Comparison of ENCODE assay signal across 14 cellular contexts in the genomic region with DNA sequence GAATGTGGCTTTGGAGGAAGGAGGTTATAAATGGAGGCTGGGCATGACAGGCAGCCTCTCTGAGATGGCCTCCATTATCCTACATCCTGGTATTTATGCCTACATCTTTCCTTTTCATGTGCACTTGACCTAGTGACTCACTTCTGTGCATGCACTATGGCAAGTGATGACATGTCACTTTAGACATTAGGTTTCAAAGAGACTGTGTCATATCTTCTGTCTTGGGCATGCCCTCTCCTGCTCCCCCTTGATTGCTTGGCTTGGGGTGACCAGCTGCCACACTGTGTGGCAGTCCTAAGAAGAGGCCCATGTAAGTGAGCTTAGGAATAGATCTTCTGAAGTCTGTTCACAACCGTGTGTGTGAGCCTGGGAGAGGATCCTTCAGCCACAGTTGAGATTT.
DNase-seq lines count a peak whose midpoint lies in the region; ATAC-seq and TF ChIP-seq lines count a peak whose summit lies in the region.
"Had no signal": no experiment of that assay in that cellular context is flagged by ENCODE, and none has a peak within 500 bp of the region (broad histone marks: within the 10 kb centered on the region; RNA-seq: fewer than 3 reads in every experiment).

No MANE protein-coding gene starts in this region.

- intact Hi-C loops in CD8-positive, alpha-beta T cell (cut with DNase I, micrococcal nuclease) = no loop called here

- no peak overlapping the region for H3K14ac ChIP-seq in H9 (ENCODE audit: insufficient read depth, low read length)

- TF ChIP-seq CTCF in H9 (conservative IDR thresholded peaks at IDR 0.05) = no peak
- TF ChIP-seq CTCF in CD8-positive, alpha-beta T cell (IDR thresholded peaks at IDR 0.05) = no peak

- H2AFZ ChIP-seq in H9 (ENCODE audit: low read length) = no peak overlapping the region

- peaks cover 3 to 6% of the 10 kb centered on the region in 2 donors for H3K36me3 Mint-ChIP-seq in activated T-cell treated with anti-CD3 and anti-CD28 coated beads, Interleukin-2, amount 50 U/mL, for 72 hours (ENCODE audit: insufficient read depth in 2 of 2)
- no peaks in the 10 kb centered on the region for H3K36me3 Mint-ChIP-seq in H9 (ENCODE audit: insufficient read depth in 1 of 3, low read depth in 3 of 3)
- no peaks in the 10 kb centered on the region for H3K36me3 Mint-ChIP-seq in CD8-positive, alpha-beta T cell

- DNase-seq in activated T-cell treated with anti-CD3 and anti-CD28 coated beads, Interleukin-2, amount 50 U/mL, for 72 hours = no peak
- no peak for DNase-seq in activated T-cell treated with anti-CD3 and anti-CD28 coated beads, Interleukin-2, amount 50 U/mL, for 48 hours
- DNase-seq in DMS53 (lab: John Stamatoyannopoulos, UW) (peak; percentile 34), H9 (no peak)
- no peak for DNase-seq in CD8-positive, alpha-beta T cell
- DNase-seq: C1 segment of cervical spinal cord; CD4-positive, alpha-beta T cell; DND-41; GDM1; HCEC 1CT had no signal

- H3K27ac ChIP-seq in H9 (ENCODE audit: insufficient read length, low read depth, low read length) = no peak overlapping the region
- no peak overlapping the region for H3K27ac ChIP-seq in CD8-positive, alpha-beta T cell (ENCODE audit: low read depth, low read length)

- H2BK15ac ChIP-seq in H9 (ENCODE audit: low read depth, low read length) = no peak overlapping the region

- no CpG with 5 or more reads among the region's 1 CpG for WGBS in H9 (ENCODE audit: extremely low coverage, insufficient read length, low lambda C conversion rate)

- no peaks in the 10 kb centered on the region for H3K79me2 ChIP-seq in H9 (ENCODE audit: insufficient read depth, low read length)

- peaks cover 4% of the 10 kb centered on the region for H3K79me1 ChIP-seq in H9 (ENCODE audit: insufficient read depth, low read depth, low read length, poor library complexity, severe bottlenecking)

- POLR2A ChIA-PET in CD8-positive, alpha-beta T cell (lab: Charles Lee) = no interaction called here

- ATAC-seq in activated T-cell treated with anti-CD3 and anti-CD28 coated beads, Interleukin-2, amount 50 U/mL, for 72 hours (replicated peaks in 1 of 2) = peak; percentile 49 to 68
- peak; percentile 53 for ATAC-seq in esophagus mucosa
- ATAC-seq in CD8-positive, alpha-beta T cell = no peak
- ATAC-seq in GM18519 (IDR thresholded peaks at IDR 0.05; ENCODE audit: low FRiP score, unreplicated experiment) = no peak
- ATAC-seq: HepG2 had no signal

- no peaks in the 10 kb centered on the region for H3K9me3 ChIP-seq in H9 (ENCODE audit: control insufficient read depth, low read depth, low read length)
- no peaks in the 10 kb centered on the region for H3K9me3 ChIP-seq in CD8-positive, alpha-beta T cell (ENCODE audit: low read length)

- H3T11ph ChIP-seq in H9 (ENCODE audit: low read length) = no peak overlapping the region

- no peaks in the 10 kb centered on the region for H3K36me3 ChIP-seq in CD8-positive, alpha-beta T cell (ENCODE audit: insufficient read depth, low read length)

- no peak overlapping the region for H4K91ac ChIP-seq in H9 (ENCODE audit: insufficient read length, low read depth, low read length)

- no peaks in the 10 kb centered on the region for H3K27me3 ChIP-seq in H9 (ENCODE audit: insufficient read depth, low read length)
- no peaks in the 10 kb centered on the region for H3K27me3 ChIP-seq in CD8-positive, alpha-beta T cell (ENCODE audit: insufficient read depth, low read length)

- no peak overlapping the region for H4K8ac ChIP-seq in H9 (replicated peaks; ENCODE audit: insufficient read length, low read depth, low read length)

- H3K23ac ChIP-seq in H9 (ENCODE audit: insufficient read length, low read depth, low read length) = no peak overlapping the region

- H3K9me3 Mint-ChIP-seq in activated T-cell treated with anti-CD3 and anti-CD28 coated beads, Interleukin-2, amount 50 U/mL, for 72 hours = peaks cover 3 to 5% of the 10 kb centered on the region in 2 donors
- H3K9me3 Mint-ChIP-seq in H9 = no peaks in the 10 kb centered on the region; a peak in 1 of 5 replicates
- H3K9me3 Mint-ChIP-seq in CD8-positive, alpha-beta T cell = peaks cover 4% of the 10 kb centered on the region

- no peak overlapping the region for H2BK20ac ChIP-seq in H9 (ENCODE audit: low read depth, low read length, poor library complexity, severe bottlenecking)

- H3K27ac Mint-ChIP-seq in activated T-cell treated with anti-CD3 and anti-CD28 coated beads, Interleukin-2, amount 50 U/mL, for 72 hours = no peak overlapping the region
- no peak overlapping the region for H3K27ac Mint-ChIP-seq in H9
- no peak overlapping the region for H3K27ac Mint-ChIP-seq in CD8-positive, alpha-beta T cell
- H3K27ac Mint-ChIP-seq: B cell; CD4-positive, alpha-beta T cell had no signal

- H4K20me1 ChIP-seq in H9 (ENCODE audit: control insufficient read depth, insufficient read depth, insufficient read length) = no peaks in the 10 kb centered on the region

- H3K18ac ChIP-seq in H9 (ENCODE audit: insufficient read length, low read depth, low read length) = no peak overlapping the region

- no peak overlapping the region for H3K4ac ChIP-seq in H9 (ENCODE audit: low read depth, low read length)

- no peak overlapping the region for H3K4me2 ChIP-seq in H9 (ENCODE audit: insufficient read depth, insufficient read length, low read length)

- H3K23me2 ChIP-seq in H9 (ENCODE audit: insufficient read length, low read depth, low read length, poor library complexity, severe bottlenecking) = no peaks in the 10 kb centered on the region

- no peak overlapping the region for H2BK5ac ChIP-seq in H9 (ENCODE audit: insufficient read length, low read length)

- peak overlapping the region; percentile 30 for H4K5ac ChIP-seq in H9 (ENCODE audit: insufficient read length, low read depth, low read length)

- H3K4me1 ChIP-seq in H9 (ENCODE audit: insufficient read depth, low read length) = no peaks in the 10 kb centered on the region
- no peaks in the 10 kb centered on the region for H3K4me1 ChIP-seq in CD8-positive, alpha-beta T cell (ENCODE audit: insufficient read depth, low read length)

- no peaks in the 10 kb centered on the region for H3K27me3 Mint-ChIP-seq in activated T-cell treated with anti-CD3 and anti-CD28 coated beads, Interleukin-2, amount 50 U/mL, for 72 hours (ENCODE audit: low read depth)
- H3K27me3 Mint-ChIP-seq in H9 (ENCODE audit: low read depth) = no peaks in the 10 kb centered on the region; the same call in 1 of the 2 replicates
- H3K27me3 Mint-ChIP-seq in CD8-positive, alpha-beta T cell (ENCODE audit: low read depth) = no peaks in the 10 kb centered on the region
- H3K27me3 Mint-ChIP-seq: B cell; CD4-positive, alpha-beta T cell had no signal

- H3K4me3 ChIP-seq in CD8-positive, alpha-beta T cell (ENCODE audit: low read depth, low read length) = no peak overlapping the region

- CTCF ChIA-PET in CD8-positive, alpha-beta T cell (lab: Charles Lee) = interaction anchor here (1.2 kb wide), 1 partner anchor 135 kb away, joined by 3 read pairs; no protein-coding TSS in a partner anchor

- H3K56ac ChIP-seq in H9 (ENCODE audit: insufficient read length, low read depth, low read length) = no peak overlapping the region

- H3K4me1 Mint-ChIP-seq in activated T-cell treated with anti-CD3 and anti-CD28 coated beads, Interleukin-2, amount 50 U/mL, for 72 hours (ENCODE audit: low read depth) = peaks cover 48% of the 10 kb centered on the region
- no peaks in the 10 kb centered on the region for H3K4me1 Mint-ChIP-seq in H9
- no peaks in the 10 kb centered on the region for H3K4me1 Mint-ChIP-seq in CD8-positive, alpha-beta T cell (ENCODE audit: low read depth)
- H3K4me1 Mint-ChIP-seq: B cell had no signal

- no peak overlapping the region for H3K4me3 Mint-ChIP-seq in activated T-cell treated with anti-CD3 and anti-CD28 coated beads, Interleukin-2, amount 50 U/mL, for 72 hours
- no peak overlapping the region for H3K4me3 Mint-ChIP-seq in H9
- H3K4me3 Mint-ChIP-seq in CD8-positive, alpha-beta T cell = no peak overlapping the region
- H3K4me3 Mint-ChIP-seq: B cell; CD4-positive, alpha-beta T cell had no signal

- H3K9ac ChIP-seq in H9 (ENCODE audit: extremely low read depth, insufficient read length, low read length) = no peak overlapping the region

- no peak overlapping the region for H2BK12ac ChIP-seq in H9 (ENCODE audit: insufficient read length, low read depth, low read length)

- H2BK120ac ChIP-seq in H9 (ENCODE audit: low read depth, low read length, poor library complexity, severe bottlenecking) = no peak overlapping the region

- no peak overlapping the region for H2AK5ac ChIP-seq in H9 (ENCODE audit: insufficient read length, low read length)

Comparison
In these comparisons a context has a peak if more than half of its experiments do, and no peak if none do; other contexts are left out.
1. ATAC-seq: peak in activated T-cell treated with anti-CD3 and anti-CD28 coated beads, Interleukin-2, amount 50 U/mL, for 72 hours (2 of 2) and esophagus mucosa (single experiment); none in CD8-positive, alpha-beta T cell (single experiment) and GM18519 (single experiment).